Comparison of ENCODE assay signal across 14 cellular contexts in genomic region chr3:186979837-186980236, GRCh38.
"Had no signal": no experiment of that assay in that cellular context is flagged by ENCODE, and none has a peak within 500 bp of the region (broad histone marks: within the 10 kb centered on the region; RNA-seq: fewer than 3 reads in every experiment).

No MANE protein-coding gene starts in this region.

- H3K27me3 Mint-ChIP-seq: activated CD4-positive, alpha-beta memory T cell treated with anti-CD3 and anti-CD28 coated beads, Interleukin-2, amount 10 ng/mL, durations not matched to agents 7 days and 5 days; activated T-cell treated with anti-CD3 and anti-CD28 coated beads, Interleukin-2, amount 50 U/mL, for 24 hours had no signal

- H3K9me3 Mint-ChIP-seq: activated CD4-positive, alpha-beta memory T cell treated with anti-CD3 and anti-CD28 coated beads, Interleukin-2, amount 10 ng/mL, durations not matched to agents 7 days and 5 days; activated naive CD4-positive, alpha-beta T cell treated with anti-CD3 and anti-CD28 coated beads for 36 hours; activated T-cell treated with anti-CD3 and anti-CD28 coated beads, Interleukin-2, amount 50 U/mL, for 24 hours; nephron had no signal

- DNase-seq: activated CD4-positive, alpha-beta memory T cell treated with anti-CD3 and anti-CD28 coated beads, Interleukin-2, amount 10 ng/mL, durations not matched to agents 7 days and 5 days; activated CD4-positive, alpha-beta T cell treated with anti-CD3 and anti-CD28 coated beads for 48 hours; activated CD4-positive, CD25-positive, alpha-beta regulatory T cell; activated naive CD4-positive, alpha-beta T cell treated with anti-CD3 and anti-CD28 coated beads for 36 hours; activated T-cell treated with anti-CD3 and anti-CD28 coated beads, Interleukin-2, amount 50 U/mL, for 24 hours; body of pancreas; central memory CD4-positive, alpha-beta T cell; heart right ventricle; retina; spleen; stimulated activated naive CD4-positive, alpha-beta T cell; T1000 had no signal

- H3K27me3 ChIP-seq: body of pancreas, heart right ventricle, spleen had no signal

- H3K27ac ChIP-seq: body of pancreas, spleen had no signal

- H3K4me3 Mint-ChIP-seq: activated CD4-positive, alpha-beta memory T cell treated with anti-CD3 and anti-CD28 coated beads, Interleukin-2, amount 10 ng/mL, durations not matched to agents 7 days and 5 days; activated naive CD4-positive, alpha-beta T cell treated with anti-CD3 and anti-CD28 coated beads for 36 hours; activated T-cell treated with anti-CD3 and anti-CD28 coated beads, Interleukin-2, amount 50 U/mL, for 24 hours; nephron had no signal

- H3K27ac Mint-ChIP-seq: activated naive CD4-positive, alpha-beta T cell treated with anti-CD3 and anti-CD28 coated beads for 36 hours had no signal

- H3K4me3 ChIP-seq: body of pancreas, heart right ventricle, spleen had no signal

- H3K9me3 ChIP-seq: body of pancreas, heart right ventricle, spleen had no signal

- ATAC-seq: body of pancreas, esophagus mucosa, heart right ventricle had no signal
